ENCODE assay signal across 8 cellular contexts in the genomic region with DNA sequence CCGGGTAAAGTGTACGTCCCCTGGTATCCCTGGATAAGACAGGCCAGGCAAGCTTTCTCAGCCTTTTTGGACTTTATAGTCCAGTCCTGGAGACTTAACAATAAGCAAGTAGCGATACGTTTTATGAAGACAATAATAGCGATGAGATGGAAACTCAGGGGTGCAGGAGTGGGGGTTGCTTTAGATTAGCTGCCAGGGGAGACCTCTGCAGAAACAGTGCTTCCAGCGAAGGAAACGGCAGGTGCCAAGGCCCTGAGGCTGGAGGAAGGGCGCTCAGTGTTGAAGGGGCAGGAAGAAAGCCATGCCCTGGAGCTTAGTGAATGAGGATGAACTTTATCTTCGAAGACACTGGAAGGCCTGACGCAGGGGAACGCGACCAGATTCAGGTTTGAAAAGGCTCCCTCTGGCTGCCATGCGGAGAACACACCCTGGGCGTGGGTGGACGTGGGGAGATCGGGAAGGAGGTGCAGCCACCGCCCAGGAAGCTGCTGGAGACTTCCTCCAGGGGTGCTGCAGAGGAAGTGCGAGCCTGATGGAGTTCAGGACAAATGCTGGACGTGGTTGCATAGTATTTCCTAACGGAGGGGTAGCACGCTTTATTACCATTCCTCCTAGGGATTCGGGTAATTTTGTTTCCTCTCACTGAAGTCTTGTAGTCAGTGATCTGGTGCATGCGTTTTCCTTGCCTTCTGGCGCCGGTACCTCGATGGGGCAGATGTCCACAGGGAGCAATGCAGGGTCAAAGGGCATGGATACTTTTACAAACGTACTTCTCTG. TPM values are rescaled to one million over a fixed set of nuclear protein-coding genes. Genes with fewer than 3 reads are reported as not detected.
DNase-seq lines count a peak whose midpoint lies in the region; ATAC-seq and TF ChIP-seq lines count a peak whose summit lies in the region.

No MANE protein-coding gene starts in this region.

- TF ChIP-seq CTCF in body of pancreas (IDR thresholded peaks at IDR 0.05) (peak; percentile 86 to 96 (median 91)), spleen (IDR thresholded peaks at IDR 0.05 in 8 of 11, conservative IDR thresholded peaks at IDR 0.05 in 3 of 11) (peak; percentile 95 to 99 (median 97))

- H3K36me3 ChIP-seq in SJSA1 (peaks cover 4% of the 10 kb centered on the region; the same call in 1 of the 2 replicates), body of pancreas (replicated peaks in 1 of 2; ENCODE audit: insufficient read depth in 1 of 2, low read depth in 2 of 2) (no peaks in the 10 kb centered on the region), iPS-20b (ENCODE audit: insufficient read depth, low read depth, low read length) (peaks cover 6% of the 10 kb centered on the region; the same call in 1 of the 2 replicates), spleen (peaks cover 0 to 25% (median 4%) of the 10 kb centered on the region in 6 donors)

- H3K4me1 ChIP-seq in SJSA1 (replicated peaks) (peaks cover 19% of the 10 kb centered on the region), body of pancreas (peaks cover 41% of the 10 kb centered on the region), iPS-20b (ENCODE audit: insufficient read depth, low read length) (peaks cover 9% of the 10 kb centered on the region), spleen (peaks cover 23 to 58% (median 42%) of the 10 kb centered on the region in 6 donors)

- H3K9me3 ChIP-seq in SJSA1 (replicated peaks) (no peaks in the 10 kb centered on the region), body of pancreas (no peaks in the 10 kb centered on the region), iPS-20b (ENCODE audit: insufficient read depth, low read depth, low read length) (no peaks in the 10 kb centered on the region), spleen (no peaks in the 10 kb centered on the region)

- H3K27me3 ChIP-seq in SJSA1 (replicated peaks), result no peaks in the 10 kb centered on the region
- H3K27me3 ChIP-seq in body of pancreas, result no peaks in the 10 kb centered on the region
- H3K27me3 ChIP-seq in iPS-20b (ENCODE audit: insufficient read depth, low read length), result no peaks in the 10 kb centered on the region
- no peaks in the 10 kb centered on the region for H3K27me3 ChIP-seq in spleen (replicated peaks in 1 of 7)

- 9 to 11% methylated on average over 26 to 27 of the region's 27 CpGs for WGBS in body of pancreas, 2 donors
- 4 to 12% (median 6%) methylated on average over 24 to 27 of the region's 27 CpGs for WGBS in spleen, 5 donors

- peak; percentile 82 to 91 for DNase-seq in SJSA1 (ENCODE audit: low read depth in 1 of 2, low spot score in 2 of 2)
- peak; percentile 82 to 89 (median 85) for DNase-seq in body of pancreas
- DNase-seq in spleen, result peak; percentile 95
- no peak for DNase-seq in OCI-M2 (lab: John Stamatoyannopoulos, UW; ENCODE audit: unreplicated experiment)
- no peak for DNase-seq in DMS79 (lab: John Stamatoyannopoulos, UW)

- ATAC-seq in GM18502 (IDR thresholded peaks at IDR 0.05; ENCODE audit: poor library complexity, unreplicated experiment) (peak; percentile 48), HG02885 (IDR thresholded peaks at IDR 0.05; ENCODE audit: poor library complexity, unreplicated experiment) (peak; percentile 44), body of pancreas (peak; percentile 68)

- TF ChIP-seq POLR2A in body of pancreas (IDR thresholded peaks at IDR 0.05) (no peak), spleen (IDR thresholded peaks at IDR 0.05) (no peak)

- peak overlapping the region; percentile 41; the same call in 1 of the 2 replicates for H3K9ac ChIP-seq in iPS-20b (ENCODE audit: low read depth, low read length)

- H3K27ac ChIP-seq in SJSA1 (peak overlapping the region; percentile 15; the same call in 1 of the 2 replicates), body of pancreas (peak overlapping the region; percentile 80 to 88 (median 86)), iPS-20b (ENCODE audit: low read length) (peak overlapping the region; percentile 4), spleen (peak overlapping the region; percentile 88 to 94 (median 93))

- intact Hi-C loops in body of pancreas (cut with DNase I), result no loop called here
- intact Hi-C loops in spleen (cut with DNase I; ENCODE audit: low total_unique reads), result loop anchor here (5.0 kb wide), 1 partner anchor 33 kb away; no protein-coding TSS in a partner anchor

- peak overlapping the region; percentile 20 for H3K4me3 ChIP-seq in SJSA1
- no peak overlapping the region for H3K4me3 ChIP-seq in body of pancreas
- peak overlapping the region; percentile 75 for H3K4me3 ChIP-seq in iPS-20b (ENCODE audit: low read length)
- peak overlapping the region; percentile 31 to 73 (median 48) for H3K4me3 ChIP-seq in spleen

RNA-seq across cellular contexts. Expression of a gene that starts 26.1 kb away (rescaled TPM):
- 966 and 1,026 TPM in 2 replicates for total RNA-seq in SJSA1 (2014; rRNA removed; shearing (Covaris generic))
- total RNA-seq in body of pancreas, result 100 to 1,000 TPM; 637 to 675 TPM
- total RNA-seq in spleen, result 1,000 to 10,000 TPM in 1 of 7 donors, 100 to 1,000 TPM in 6; 770 to 1,107 (median 909) TPM
- 100 to 1,000 TPM; 623 to 743 (median 691) TPM for polyA plus RNA-seq in spleen

RNA-seq across cellular contexts. Expression of a gene that starts 48.4 kb away (rescaled TPM):
- 14.0 and 19.9 TPM in 2 replicates for total RNA-seq in SJSA1 (2014; rRNA removed; shearing (Covaris generic))
- total RNA-seq in body of pancreas (10 to 100 TPM; 10.1 to 10.5 TPM), spleen (10 to 100 TPM; 12.4 to 31.9 (median 18.4) TPM)
- 10 to 100 TPM in 2 of 3 donors, 1 to 10 TPM in 1; 8.3 to 15.3 (median 12.9) TPM for polyA plus RNA-seq in spleen

RNA-seq across cellular contexts. Expression of a gene that starts 52.9 kb away (rescaled TPM):
- total RNA-seq in SJSA1 (2014; rRNA removed; shearing (Covaris generic)), result 9.9 and 12.4 TPM in 2 replicates
- total RNA-seq in body of pancreas (1 to 10 TPM; 5.9 to 8.0 TPM), spleen (10 to 100 TPM; 10.1 to 13.4 (median 12.3) TPM)
- polyA plus RNA-seq in spleen, result 1 to 10 TPM; 3.3 to 4.4 (median 4.2) TPM

Comparison
In these comparisons a context has a peak if more than half of its experiments do, and no peak if none do; other contexts are left out.
1. DNase-seq: peak in SJSA1 (2 of 2), body of pancreas (4 of 4) and spleen (single experiment); none in OCI-M2 (single experiment) and DMS79 (single experiment).
2. H3K27ac ChIP-seq: peak in every context shown above with its lines; median percentile 93 in spleen; 86 in body of pancreas; 15 in SJSA1; 4 in iPS-20b.
3. H3K4me3 ChIP-seq: peak in SJSA1 (single experiment), iPS-20b (single experiment) and spleen (8 of 8); none in body of pancreas (0 of 2).
4. Peak in every context shown above with its lines, with median percentiles within 50 percentile points of each other: ATAC-seq.